ENCODE assay signal across 16 cellular contexts in the genomic region with DNA sequence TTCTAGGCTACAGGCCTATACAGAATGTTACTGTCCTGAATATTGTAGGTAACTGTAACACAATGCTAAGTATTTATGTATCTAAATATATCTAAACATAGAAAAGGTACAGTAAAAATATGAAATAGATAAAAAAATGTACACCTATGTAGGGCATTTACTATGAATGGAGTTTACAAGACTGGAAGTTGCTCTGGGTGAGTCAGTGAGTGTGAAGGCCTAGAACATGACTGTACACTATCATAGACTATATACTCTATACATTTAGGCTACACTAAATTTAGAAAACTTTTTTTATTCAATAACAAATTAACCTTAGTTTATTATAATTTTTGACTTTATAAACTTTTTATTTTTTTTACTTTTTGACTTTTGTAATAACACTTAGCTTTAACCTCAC.
"Had no signal": no experiment of that assay in that cellular context is flagged by ENCODE, and none has a peak within 500 bp of the region (broad histone marks: within the 10 kb centered on the region; RNA-seq: fewer than 3 reads in every experiment).

No MANE protein-coding gene starts in this region.

- H3K27me3 ChIP-seq: neutrophil, sigmoid colon, stomach, transverse colon had no signal

- ATAC-seq: effector memory CD8-positive, alpha-beta T cell; mucosa of descending colon; naive thymus-derived CD8-positive, alpha-beta T cell had no signal

- H3K36me3 ChIP-seq: neutrophil, sigmoid colon, stomach, thoracic aorta, transverse colon had no signal

- H3K4me3 ChIP-seq: mucosa of descending colon, sigmoid colon, skin epidermis, stomach, thoracic aorta, transverse colon had no signal

- DNase-seq: central memory CD4-positive, alpha-beta T cell; cortex of kidney; effector memory CD8-positive, alpha-beta T cell; erythroblast; mucosa of descending colon; naive thymus-derived CD8-positive, alpha-beta T cell; posterior cingulate gyrus; sigmoid colon; stimulated activated CD4-positive, alpha-beta T cell treated with anti-CD3 and anti-CD28 coated beads, Interleukin-12 subunit alpha, Interleukin-12 subunit beta, amount 100 ng/mL, for 4 hours; stimulated activated naive CD4-positive, alpha-beta T cell; stomach; substantia nigra; transverse colon had no signal

- H3K27ac ChIP-seq: neutrophil, sigmoid colon, skin epidermis, stomach, thoracic aorta, transverse colon had no signal

- H3K4me1 ChIP-seq: sigmoid colon, stomach, transverse colon had no signal

- H3K9me3 ChIP-seq: mucosa of descending colon, neutrophil, sigmoid colon, stomach, thoracic aorta, transverse colon had no signal
